Comparison of ENCODE assay signal across 9 cellular contexts in genomic region chr2:159030674-159031380, GRCh38.
DNase-seq lines count a peak whose midpoint lies in the region; ATAC-seq and TF ChIP-seq lines count a peak whose summit lies in the region.
"Had no signal": no experiment of that assay in that cellular context is flagged by ENCODE, and none has a peak within 500 bp of the region (broad histone marks: within the 10 kb centered on the region; RNA-seq: fewer than 3 reads in every experiment).

No MANE protein-coding gene starts in this region.

- no peaks in the 10 kb centered on the region for H3K9me2 ChIP-seq in PC-9 (ENCODE audit: insufficient read depth)

- 30 to 43% methylated on average over 1 to 2 of the region's 2 CpGs for WGBS in esophagus squamous epithelium, 2 donors

- no TSS peak for BruUV-seq in PC-9 (replicated peaks; lab: Mats Ljungman, UMichigan)

- H2AFZ ChIP-seq in PC-9 = no peak overlapping the region

- DNase-seq in AG08395 (ENCODE audit: low spot score) (peak; percentile 73), PC-9 (peak; percentile 47 to 83), esophagus squamous epithelium (lab: John Stamatoyannopoulos, UW) (no peak), NCI-H146 treated with DMSO at 0.1 percent for 48 hours (lab: John Stamatoyannopoulos, UW; ENCODE audit: unreplicated experiment) (no peak), foreskin melanocyte (no peak)
- DNase-seq in effector CD4-positive, alpha-beta T cell = no peak
- DNase-seq: activated naive CD8-positive, alpha-beta T cell treated with anti-CD3 and anti-CD28 coated beads, Interleukin-2, amount 10 ng/mL, durations not matched to agents 7 days and 5 days had no signal

- peak overlapping the region; percentile 90 to 93 (median 90) for H3K27ac Mint-ChIP-seq in nephron
- H3K27ac Mint-ChIP-seq: activated naive CD8-positive, alpha-beta T cell treated with anti-CD3 and anti-CD28 coated beads, Interleukin-2, amount 10 ng/mL, durations not matched to agents 7 days and 5 days had no signal

- H3F3A ChIP-seq in PC-9 (ENCODE audit: insufficient read depth, low read depth) = peaks cover 21% of the 10 kb centered on the region

- H3K27me3 ChIP-seq in PC-9 (ENCODE audit: insufficient read depth, low read depth) (no peaks in the 10 kb centered on the region), esophagus squamous epithelium (no peaks in the 10 kb centered on the region)

- H3K27ac ChIP-seq in PC-9 (peak overlapping the region; percentile 73), esophagus squamous epithelium (peak overlapping the region; percentile 38 to 85 (median 70))

- CTCF ChIA-PET in PC-9 (lab: Charles Lee) = interaction anchor here (0.6 to 0.9 kb wide), 2 partner anchors 12 to 88 kb away, joined by 3 to 5 read pairs; no protein-coding TSS in a partner anchor

- H3K9me3 ChIP-seq in PC-9 (ENCODE audit: insufficient read depth, low read depth) (no peaks in the 10 kb centered on the region), esophagus squamous epithelium (no peaks in the 10 kb centered on the region)

- H3K4me2 ChIP-seq in PC-9 = peak overlapping the region; percentile 69

- no peaks in the 10 kb centered on the region for H4K20me1 ChIP-seq in PC-9 (ENCODE audit: insufficient read depth)

- POLR2A ChIA-PET in PC-9 (lab: Charles Lee; ENCODE audit: unreplicated experiment) = interaction anchor here (0.5 to 0.7 kb wide), 6 partner anchors 12 to 1961 kb away, joined by 3 to 19 read pairs (median 4); no protein-coding TSS in a partner anchor

- H3K9me3 Mint-ChIP-seq in nephron = no peaks in the 10 kb centered on the region
- H3K9me3 Mint-ChIP-seq: activated naive CD8-positive, alpha-beta T cell treated with anti-CD3 and anti-CD28 coated beads, Interleukin-2, amount 10 ng/mL, durations not matched to agents 7 days and 5 days had no signal

- H3K4me1 ChIP-seq in PC-9 (replicated peaks; ENCODE audit: insufficient read depth) (peaks cover 32% of the 10 kb centered on the region), esophagus squamous epithelium (peaks cover 9 to 63% (median 30%) of the 10 kb centered on the region in 3 donors)

- intact Hi-C loops in PC-9 (cut with micrococcal nuclease; ENCODE audit: unreplicated experiment) (loop anchor here (2.0 to 5.0 kb wide), 2 partner anchors 40 to 64 kb away; partner anchors contain the start of gene TANC1), esophagus squamous epithelium (cut with DNase I) (loop anchor here (5.0 kb wide), 1 partner anchor 81 kb away; no protein-coding TSS in a partner anchor)

- H3K4me1 Mint-ChIP-seq in nephron = peaks cover 54% of the 10 kb centered on the region

- H3K79me2 ChIP-seq in PC-9 (ENCODE audit: low read depth) = peaks cover 54% of the 10 kb centered on the region

- no peak overlapping the region for H3K4me3 ChIP-seq in PC-9
- no peak overlapping the region for H3K4me3 ChIP-seq in esophagus squamous epithelium

- H3K4me3 Mint-ChIP-seq in nephron = no peak overlapping the region
- H3K4me3 Mint-ChIP-seq: activated naive CD8-positive, alpha-beta T cell treated with anti-CD3 and anti-CD28 coated beads, Interleukin-2, amount 10 ng/mL, durations not matched to agents 7 days and 5 days had no signal

- ATAC-seq in GM19324 (IDR thresholded peaks at IDR 0.05; ENCODE audit: low FRiP score, unreplicated experiment) = no peak

- no peak for TF ChIP-seq CTCF in PC-9 (conservative IDR thresholded peaks at IDR 0.05)
- TF ChIP-seq CTCF in esophagus squamous epithelium (IDR thresholded peaks at IDR 0.05) = no peak
- no peak for TF ChIP-seq CTCF in nephron (IDR thresholded peaks at IDR 0.05; ENCODE audit: unreplicated experiment in 3 of 3)

- no peak for TF ChIP-seq POLR2A in esophagus squamous epithelium (IDR thresholded peaks at IDR 0.05)

- no peaks in the 10 kb centered on the region for H3K27me3 Mint-ChIP-seq in nephron (ENCODE audit: low read depth)
- H3K27me3 Mint-ChIP-seq: activated naive CD8-positive, alpha-beta T cell treated with anti-CD3 and anti-CD28 coated beads, Interleukin-2, amount 10 ng/mL, durations not matched to agents 7 days and 5 days had no signal

- H3K36me3 ChIP-seq in PC-9 (ENCODE audit: low read depth) (no peaks in the 10 kb centered on the region), esophagus squamous epithelium (no peaks in the 10 kb centered on the region)

- H3K36me3 Mint-ChIP-seq in nephron (ENCODE audit: low read depth) = peaks cover 27% of the 10 kb centered on the region
- H3K36me3 Mint-ChIP-seq: activated naive CD8-positive, alpha-beta T cell treated with anti-CD3 and anti-CD28 coated beads, Interleukin-2, amount 10 ng/mL, durations not matched to agents 7 days and 5 days had no signal

Comparison
In these comparisons a context has a peak if more than half of its experiments do, and no peak if none do; other contexts are left out.
1. DNase-seq: peak in AG08395 (single experiment) and PC-9 (2 of 2); none in esophagus squamous epithelium (single experiment), effector CD4-positive, alpha-beta T cell (single experiment), NCI-H146 treated with DMSO at 0.1 percent for 48 hours (single experiment) and foreskin melanocyte (single experiment).